In genomic region chr12:25743679-25744078, GRCh38 we compare ENCODE assay signal across 19 cellular contexts.
DNase-seq lines count a peak whose midpoint lies in the region; ATAC-seq and TF ChIP-seq lines count a peak whose summit lies in the region.
"Had no signal": no experiment of that assay in that cellular context is flagged by ENCODE, and none has a peak within 500 bp of the region (broad histone marks: within the 10 kb centered on the region; RNA-seq: fewer than 3 reads in every experiment).

No MANE protein-coding gene starts in this region.

- no peak overlapping the region for H3K4me2 ChIP-seq in neuronal stem cell (ENCODE audit: insufficient read depth, low read length, poor library complexity, severe bottlenecking)
- H3K4me2 ChIP-seq: SK-N-SH had no signal

- H3K79me1 ChIP-seq in neuronal stem cell (ENCODE audit: low read depth, low read length) = no peaks in the 10 kb centered on the region

- H3K27me3 Mint-ChIP-seq in brain = no peaks in the 10 kb centered on the region

- no peak overlapping the region for H3K4me3 ChIP-seq in NB4 (ENCODE audit: low read depth, low read length)
- no peak overlapping the region for H3K4me3 ChIP-seq in neuronal stem cell (ENCODE audit: low read length in 2 of 2)

- H2BK5ac ChIP-seq in neuronal stem cell (ENCODE audit: low read length) = no peak overlapping the region

- no peak overlapping the region for H2BK15ac ChIP-seq in neuronal stem cell (ENCODE audit: low read length)

- H3K36me3 Mint-ChIP-seq in brain = no peaks in the 10 kb centered on the region

- no peaks in the 10 kb centered on the region for H3K36me3 ChIP-seq in neuronal stem cell (replicated peaks in 1 of 2; ENCODE audit: control insufficient read depth in 2 of 2, insufficient read depth in 2 of 2, low read length in 2 of 2)

- no peak overlapping the region for H3K14ac ChIP-seq in neuronal stem cell (ENCODE audit: low read length)

- TF ChIP-seq POLR2A in NB4 (IDR thresholded peaks at IDR 0.05; ENCODE audit: extremely low read depth, insufficient read length) = no peak

- no CpG with 5 or more reads among the region's 3 CpGs for WGBS in neuronal stem cell (ENCODE audit: extremely low coverage in 2 of 2, insufficient read length in 2 of 2, insufficient replicate concordance in 1 of 2), 2 donors

- H2BK12ac ChIP-seq in neuronal stem cell (ENCODE audit: low read length) = no peak overlapping the region

- no peak overlapping the region for H3K4ac ChIP-seq in neuronal stem cell (ENCODE audit: low read length)

- peaks cover 0 to 4% of the 10 kb centered on the region in 2 donors for H3K4me1 ChIP-seq in neuronal stem cell (ENCODE audit: control insufficient read depth in 2 of 2, insufficient read depth in 1 of 2, low read depth in 1 of 2, low read length in 2 of 2)

- no peak overlapping the region for H2BK120ac ChIP-seq in neuronal stem cell (ENCODE audit: low read depth, low read length)

- no peak overlapping the region for H2AK5ac ChIP-seq in neuronal stem cell (ENCODE audit: low read depth, low read length)

- H3K27ac ChIP-seq in neuronal stem cell (replicated peaks; ENCODE audit: low read length) = no peak overlapping the region
- H3K27ac ChIP-seq: 22Rv1, HL-60 had no signal

- no peak overlapping the region for H3K18ac ChIP-seq in neuronal stem cell (ENCODE audit: low read length)

- peaks cover 0 to under 1% of the 10 kb centered on the region in 2 donors for H3K9me3 ChIP-seq in neuronal stem cell (replicated peaks in 1 of 2; ENCODE audit: control insufficient read depth in 2 of 2, insufficient read depth in 1 of 2, low read depth in 1 of 2, low read length in 2 of 2)
- H3K9me3 ChIP-seq: SK-N-SH had no signal

- H3K9me3 Mint-ChIP-seq in brain = peaks cover 0 to 14% (median 2%) of the 10 kb centered on the region in 5 experiments

- DNase-seq in DMS53 (lab: John Stamatoyannopoulos, UW) (peak; percentile 65), DMS53 treated with DMSO at 0.1 percent for 48 hours (lab: John Stamatoyannopoulos, UW; ENCODE audit: unreplicated experiment) (no peak), NB4 (ENCODE audit: low read depth) (peak; percentile 11), neuronal stem cell (ENCODE audit: low spot score) (no peak), HPDE6-E6E7 (ENCODE audit: extremely low spot score) (no peak)
- DNase-seq in activated CD8-positive, alpha-beta memory T cell treated with anti-CD3 and anti-CD28 coated beads, Interleukin-2, amount 50 U/mL, for 48 hours = no peak
- DNase-seq: H9, Kasumi-1, MM.1S, NCI-H1694 treated with DMSO at 0.1 percent for 48 hours, NCI-H2171, NCI-H526, SHP77, SK-N-SH had no signal

- H2AFZ ChIP-seq in neuronal stem cell (ENCODE audit: low read length) = peak overlapping the region; percentile 3

- H4K8ac ChIP-seq in neuronal stem cell (ENCODE audit: low read depth, low read length) = no peak overlapping the region

- peaks cover 30% of the 10 kb centered on the region for H3K4me1 Mint-ChIP-seq in brain
- H3K4me1 Mint-ChIP-seq: B cell had no signal

- no peak for ATAC-seq in GM19023 (IDR thresholded peaks at IDR 0.05; ENCODE audit: unreplicated experiment)

- H3K9ac ChIP-seq in neuronal stem cell (ENCODE audit: low read depth, low read length, poor library complexity) = no peak overlapping the region
- H3K9ac ChIP-seq: SK-N-SH had no signal

- H3K23ac ChIP-seq in neuronal stem cell (ENCODE audit: low read depth, low read length, poor library complexity) = no peak overlapping the region

- H4K91ac ChIP-seq in neuronal stem cell (ENCODE audit: low read depth, low read length, poor library complexity) = no peak overlapping the region

- TF ChIP-seq CTCF in NB4 (IDR thresholded peaks at IDR 0.05; ENCODE audit: low read depth, low read length) = no peak
- TF ChIP-seq CTCF in brain (conservative IDR thresholded peaks at IDR 0.05) = no peak

- H3K27ac Mint-ChIP-seq in brain = peak overlapping the region in 3 of 5 experiments; percentile 35 to 61 (median 43)
- H3K27ac Mint-ChIP-seq: B cell had no signal

- no peaks in the 10 kb centered on the region for H3K27me3 ChIP-seq in neuronal stem cell (ENCODE audit: control insufficient read depth in 3 of 3, insufficient read depth in 3 of 3, low read depth in 1 of 3, low read length in 3 of 3)

- peak overlapping the region in 1 of 5 experiments; percentile 51 for H3K4me3 Mint-ChIP-seq in brain
- H3K4me3 Mint-ChIP-seq: B cell, H9 had no signal

Comparison
In these comparisons a context has a peak if more than half of its experiments do, and no peak if none do; other contexts are left out.
1. DNase-seq: peak in DMS53 (single experiment) and NB4 (single experiment); none in DMS53 treated with DMSO at 0.1 percent for 48 hours (single experiment), neuronal stem cell (single experiment), activated CD8-positive, alpha-beta memory T cell treated with anti-CD3 and anti-CD28 coated beads, Interleukin-2, amount 50 U/mL, for 48 hours (single experiment) and HPDE6-E6E7 (single experiment).